In the genomic region with DNA sequence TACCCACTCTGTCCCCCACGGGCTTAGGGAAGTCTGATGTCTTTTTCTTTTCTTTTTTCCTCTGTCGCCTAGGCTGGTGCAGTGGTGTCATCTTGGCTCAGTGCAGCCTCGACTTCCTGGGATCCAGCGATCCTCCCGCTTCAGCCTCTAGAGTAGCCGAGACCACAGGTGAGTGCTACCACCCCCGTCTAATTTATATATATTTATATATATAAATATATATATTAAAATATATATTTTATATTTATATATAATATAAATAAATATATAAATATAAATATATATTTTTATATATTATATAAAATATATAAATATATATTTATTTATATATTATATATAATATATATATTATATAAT, we compare ENCODE assay signal across 1 cellular context.
TF ChIP-seq lines count a peak whose summit lies in the region.

No MANE protein-coding gene starts in this region.

TF ChIP-seq in H1, 55 proteins besides CTCF, POLR2A, EP300 and RAD21:
- TF ChIP-seq CREB1 (IDR thresholded peaks at IDR 0.05) (no peak), ASH2L (IDR thresholded peaks at IDR 0.05; ENCODE audit: low read length) (no peak), FOSL1 (IDR thresholded peaks at IDR 0.05; ENCODE audit: insufficient read depth, low read depth, low read length) (no peak), CBX8 (IDR thresholded peaks at IDR 0.05; ENCODE audit: borderline replicate concordance, low read depth, low read length) (no peak), MAFK (IDR thresholded peaks at IDR 0.05; ENCODE audit: low read depth, low read length) (no peak), SIRT6 (IDR thresholded peaks at IDR 0.05; ENCODE audit: low read length) (no peak), SIX5 (IDR thresholded peaks at IDR 0.05; ENCODE audit: low read depth, low read length) (no peak)
